Comparison of ENCODE assay signal across 8 cellular contexts in the genomic region with DNA sequence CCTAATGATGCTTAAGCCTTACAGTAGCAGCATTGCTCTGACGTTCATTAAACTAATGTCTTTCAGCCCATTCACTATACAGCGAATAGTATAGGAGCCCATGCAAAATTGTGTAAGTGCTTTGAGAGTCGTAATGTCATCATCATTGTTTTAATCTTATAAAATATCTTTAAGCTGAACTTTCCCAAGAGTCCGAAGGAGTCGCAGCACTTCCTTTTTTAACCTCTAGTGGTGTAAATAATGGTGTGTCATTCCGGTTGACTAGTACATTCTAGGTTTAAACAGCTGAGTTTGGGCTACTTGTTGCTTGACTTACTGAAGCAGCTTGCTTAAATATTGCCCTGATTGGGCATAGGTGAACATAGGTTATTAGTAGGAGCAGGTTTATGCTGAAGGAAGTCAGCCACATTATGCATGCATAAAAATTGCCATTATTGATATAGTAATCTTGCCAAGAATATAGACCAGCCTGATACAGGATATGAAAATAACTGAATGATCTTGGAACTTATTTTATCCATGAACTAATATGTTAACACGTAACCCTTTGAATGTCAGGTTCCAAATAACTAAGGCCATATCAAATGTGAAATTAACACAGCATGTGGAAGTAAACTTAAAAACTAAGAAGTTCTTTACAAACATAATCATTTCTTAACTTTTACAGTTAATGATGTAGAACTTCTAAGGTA. TPM values are rescaled to one million over a fixed set of nuclear protein-coding genes. Genes with fewer than 3 reads are reported as not detected.
A peak's percentile ranks its signal among the peaks of the same experiment; 100 is the strongest.
DNase-seq lines count a peak whose midpoint lies in the region; ATAC-seq and TF ChIP-seq lines count a peak whose summit lies in the region.

No MANE protein-coding gene starts in this region.

- WGBS in trophoblast cell (ENCODE audit: extremely low coverage, insufficient coverage, insufficient read length), result no CpG with 5 or more reads among the region's 7 CpGs

- peak; percentile 58 for TF ChIP-seq CTCF in Loucy (conservative IDR thresholded peaks at IDR 0.05; ENCODE audit: low read length)
- TF ChIP-seq CTCF in VCaP (conservative IDR thresholded peaks at IDR 0.05), result peak; percentile 71
- TF ChIP-seq CTCF in fibroblast of mammary gland (conservative IDR thresholded peaks at IDR 0.05; ENCODE audit: control insufficient read depth, insufficient read depth, low read depth, low read length), result peak; percentile 49

- ATAC-seq in HG03342 (IDR thresholded peaks at IDR 0.05; ENCODE audit: unreplicated experiment) (no peak), HG02610 (IDR thresholded peaks at IDR 0.05; ENCODE audit: unreplicated experiment) (no peak)

- H3K79me2 ChIP-seq in Loucy (ENCODE audit: insufficient read depth, low read length) (peaks cover 83% of the 10 kb centered on the region), trophoblast cell (ENCODE audit: control insufficient read depth, insufficient read depth, low read length, poor library complexity) (peaks cover 26% of the 10 kb centered on the region)

- H3K36me3 ChIP-seq in Loucy (ENCODE audit: insufficient read depth, low read length) (no peaks in the 10 kb centered on the region), trophoblast cell (ENCODE audit: control insufficient read depth in 1 of 2, insufficient read depth in 2 of 2, low read length in 2 of 2) (no peaks in the 10 kb centered on the region)

- peaks cover 20% of the 10 kb centered on the region for H3K79me1 ChIP-seq in trophoblast cell (ENCODE audit: low read length)

- H3K14ac ChIP-seq in trophoblast cell (ENCODE audit: low read length), result no peak overlapping the region

- H4K12ac ChIP-seq in trophoblast cell (ENCODE audit: low read depth, low read length), result no peak overlapping the region

- H3K27ac ChIP-seq in VCaP, result peak overlapping the region; percentile 94
- no peak overlapping the region for H3K27ac ChIP-seq in trophoblast cell (ENCODE audit: low read depth, low read length)

- no peaks in the 10 kb centered on the region for H3K27me3 ChIP-seq in Loucy (ENCODE audit: insufficient read depth, low read length, poor library complexity, severe bottlenecking)
- H3K27me3 ChIP-seq in trophoblast cell (ENCODE audit: insufficient read depth, low read length), result no peaks in the 10 kb centered on the region

- H3K4me2 ChIP-seq in Loucy (ENCODE audit: low read depth, low read length, poor library complexity, severe bottlenecking) (peak overlapping the region; percentile 91), trophoblast cell (ENCODE audit: low read length) (peak overlapping the region; percentile 95)

- H3K9ac ChIP-seq in Loucy (ENCODE audit: low read depth, low read length, poor library complexity, severe bottlenecking) (peak overlapping the region; percentile 89), trophoblast cell (ENCODE audit: low read length) (no peak overlapping the region)

- H3K4me3 ChIP-seq in Loucy (ENCODE audit: low read length, poor library complexity, severe bottlenecking) (peak overlapping the region; percentile 88), fibroblast of mammary gland (ENCODE audit: control insufficient read depth, low read depth, low read length) (peak overlapping the region; percentile 87), trophoblast cell (ENCODE audit: low read depth, low read length) (no peak overlapping the region)

- no peaks in the 10 kb centered on the region for H3K9me3 ChIP-seq in Loucy (ENCODE audit: insufficient read depth, low read depth, low read length)
- peaks cover 2% of the 10 kb centered on the region for H3K9me3 ChIP-seq in trophoblast cell (ENCODE audit: insufficient read depth, low read depth, low read length)

- H2BK120ac ChIP-seq in trophoblast cell (ENCODE audit: insufficient read depth, low read length, poor library complexity), result no peak overlapping the region

- no peak overlapping the region for H4K8ac ChIP-seq in trophoblast cell (ENCODE audit: low read depth, low read length)

- no peak overlapping the region for H3K18ac ChIP-seq in trophoblast cell (ENCODE audit: low read length)

- H2AFZ ChIP-seq in Loucy (ENCODE audit: low read length), result no peak overlapping the region
- no peak overlapping the region for H2AFZ ChIP-seq in trophoblast cell (ENCODE audit: insufficient read depth, low read length, poor library complexity)

- H2AK5ac ChIP-seq in trophoblast cell (ENCODE audit: low read length), result no peak overlapping the region

- H4K20me1 ChIP-seq in Loucy (ENCODE audit: insufficient read depth, low read length, poor library complexity, severe bottlenecking), result peaks cover 67% of the 10 kb centered on the region

- H2BK12ac ChIP-seq in trophoblast cell (ENCODE audit: low read length), result no peak overlapping the region

- DNase-seq in activated naive CD4-positive, alpha-beta T cell treated with Interleukin-2 at 50 U/mL for 16 hours, result peak; percentile 17
- DNase-seq in activated naive CD4-positive, alpha-beta T cell (lab: John Stamatoyannopoulos, UW), result no peak
- DNase-seq in fibroblast of mammary gland (ENCODE audit: low read depth) (peak; percentile 81), trophoblast cell (peak; percentile 57 to 80)

- no peaks in the 10 kb centered on the region for H3K9me2 ChIP-seq in Loucy (replicated peaks; ENCODE audit: low read depth, low read length)

- H3K23ac ChIP-seq in trophoblast cell (ENCODE audit: low read length), result no peak overlapping the region

- peaks cover 27% of the 10 kb centered on the region for H3K4me1 ChIP-seq in Loucy (ENCODE audit: insufficient read depth, low read length, poor library complexity, severe bottlenecking)
- peaks cover 2 to 7% of the 10 kb centered on the region in 2 experiments for H3K4me1 ChIP-seq in trophoblast cell (ENCODE audit: control insufficient read depth in 1 of 2, insufficient read depth in 2 of 2, low read length in 2 of 2)

- H4K91ac ChIP-seq in trophoblast cell (ENCODE audit: low read depth, low read length), result no peak overlapping the region

- no peak overlapping the region for H3K4ac ChIP-seq in trophoblast cell (ENCODE audit: low read depth, low read length)

- H3F3A ChIP-seq in Loucy (ENCODE audit: low read depth), result no peaks in the 10 kb centered on the region

- H2BK5ac ChIP-seq in trophoblast cell (ENCODE audit: low read depth, low read length, poor library complexity), result no peak overlapping the region

RNA-seq across cellular contexts. Expression of gene WNK1, which starts 2.6 kb away (rescaled TPM):
- 67.0 and 67.8 TPM in 2 replicates for polyA plus RNA-seq in trophoblast cell (2013)

Comparison
In these comparisons a context has a peak if more than half of its experiments do, and no peak if none do; other contexts are left out.
1. DNase-seq: peak in activated naive CD4-positive, alpha-beta T cell treated with Interleukin-2 at 50 U/mL for 16 hours (single experiment), fibroblast of mammary gland (single experiment) and trophoblast cell (2 of 2); none in activated naive CD4-positive, alpha-beta T cell (0 of 4).
2. Peak in every context shown above with its lines, with median percentiles within 50 percentile points of each other: CTCF ChIP-seq.